In genomic region chr10:100986952-100987684, GRCh38 we compare ENCODE assay signal across 8 cellular contexts. TPM values are rescaled to one million over a fixed set of nuclear protein-coding genes. Genes with fewer than 3 reads are reported as not detected.
A peak's percentile ranks its signal among the peaks of the same experiment; 100 is the strongest.
DNase-seq lines count a peak whose midpoint lies in the region; ATAC-seq and TF ChIP-seq lines count a peak whose summit lies in the region.

Gene MRPL43, minus strand, starts transcription at chr10:100987497. Its CDS starts 54 bp downstream, at chr10:100987443.
Gene TWNK, plus strand, starts transcription at chr10:100987543. Its CDS starts 668 bp downstream, at chr10:100988211.

- in situ Hi-C loops in astrocyte of the cerebellum (cut with HindIII; ENCODE audit: low sequenced_read_pairs): no loop called here

- peak; percentile 82 for ATAC-seq in HG02678 (IDR thresholded peaks at IDR 0.05; ENCODE audit: unreplicated experiment)
- ATAC-seq in HG03469 (IDR thresholded peaks at IDR 0.05; ENCODE audit: unreplicated experiment): no peak

- H3K36me3 ChIP-seq in hepatocyte (replicated peaks; ENCODE audit: insufficient read depth, low read depth): no peaks in the 10 kb centered on the region

- peak within 1 kb of the TSS; percentile 98 for H3K4me2 ChIP-seq in hepatocyte

- no peaks in the 10 kb centered on the region for H4K20me1 ChIP-seq in hepatocyte (ENCODE audit: insufficient read depth, poor library complexity, severe bottlenecking)

- 1% methylated on average over 63 of the region's 75 CpGs for WGBS in hepatocyte (ENCODE audit: low lambda C conversion rate, missing lambda C conversion rate)

- peak within 1 kb of the TSS; percentile 98 for H3K4me3 ChIP-seq in astrocyte of the cerebellum (ENCODE audit: low read depth, low read length)
- peak within 1 kb of the TSS; percentile 91 for H3K4me3 ChIP-seq in hepatocyte

- H3K27me3 ChIP-seq in hepatocyte: no peaks in the 10 kb centered on the region

- H2AFZ ChIP-seq in hepatocyte: peak within 1 kb of the TSS; percentile 95

- TF ChIP-seq CTCF in astrocyte of the cerebellum (IDR thresholded peaks at IDR 0.05; ENCODE audit: low read depth, low read length, missing control alignments) (no peak), hepatocyte (IDR thresholded peaks at IDR 0.05; ENCODE audit: poor library complexity) (no peak)

- H3K4me1 ChIP-seq in hepatocyte (ENCODE audit: insufficient read depth): peaks cover 14% of the 10 kb centered on the region

- DNase-seq in NCI-H1694 (lab: John Stamatoyannopoulos, UW) (peak; percentile 39), T1000 (lab: John Stamatoyannopoulos, UW) (peak; percentile 62), astrocyte of the cerebellum (ENCODE audit: low read depth) (no peak), hepatocyte (ENCODE audit: low spot score) (peak; percentile 89), renal cortical epithelial cell (ENCODE audit: low read depth) (peak; percentile 56)

- no peaks in the 10 kb centered on the region for H3K9me3 ChIP-seq in hepatocyte (ENCODE audit: low read depth)

- no peaks in the 10 kb centered on the region for H3K9me2 ChIP-seq in hepatocyte (replicated peaks; ENCODE audit: insufficient read depth)

- H3K27ac ChIP-seq in hepatocyte: peak within 1 kb of the TSS; percentile 87

- TF ChIP-seq POLR2A in GM15510 (IDR thresholded peaks at IDR 0.05; ENCODE audit: borderline replicate concordance, extremely low read depth, insufficient read length): peak; percentile 69

- H3K79me2 ChIP-seq in hepatocyte: peaks cover 37% of the 10 kb centered on the region

RNA-seq across cellular contexts. Expression of gene MRPL43, which starts in this region (rescaled TPM):
- total RNA-seq in hepatocyte (60.1 and 65.9 TPM in 2 replicates), renal cortical epithelial cell (43.2 and 54.9 TPM in 2 replicates)
- polyA plus RNA-seq in hepatocyte: 111 and 112 TPM in 2 replicates

RNA-seq across cellular contexts. Expression of gene TWNK, which starts in this region (rescaled TPM):
- total RNA-seq in hepatocyte: 3.2 and 5.0 TPM in 2 replicates
- 4.0 and 5.1 TPM in 2 replicates for polyA plus RNA-seq in hepatocyte
- total RNA-seq in renal cortical epithelial cell: 8.7 and 16.8 TPM in 2 replicates
